In the genomic region with DNA sequence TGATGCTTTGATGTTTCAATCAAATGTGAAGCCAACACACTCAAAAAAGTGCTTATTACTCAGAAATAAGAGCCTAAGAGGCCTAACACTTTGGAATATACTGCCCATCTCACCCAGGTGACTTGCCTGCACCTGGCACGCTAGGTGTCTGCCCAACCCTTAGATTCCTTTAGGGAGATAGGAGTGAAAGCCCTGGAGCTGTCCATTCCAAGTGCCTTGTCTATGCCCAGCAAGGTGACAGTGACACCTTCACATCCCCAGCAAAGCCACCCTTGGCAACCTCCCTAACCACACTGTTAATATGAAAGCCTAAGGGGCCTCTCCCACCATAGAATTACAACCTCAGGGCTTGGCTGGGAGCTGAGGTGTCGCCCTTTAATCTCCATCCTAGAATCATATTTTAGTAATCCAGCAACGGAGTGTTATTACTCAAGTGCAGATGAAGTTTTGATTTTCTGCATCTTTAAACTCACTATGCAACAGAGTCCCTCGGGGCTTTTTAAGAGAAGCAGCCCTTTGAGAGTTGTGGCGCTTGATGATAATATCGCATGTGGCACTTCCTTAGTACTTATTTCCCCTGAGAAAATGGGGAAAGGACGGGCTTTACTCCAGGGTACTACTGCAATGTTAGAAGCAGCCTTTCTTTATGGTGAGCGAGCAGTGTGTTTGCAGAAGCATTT, we compare ENCODE assay signal across 17 cellular contexts. TPM values are rescaled to one million over a fixed set of nuclear protein-coding genes. Genes with fewer than 3 reads are reported as not detected.
DNase-seq lines count a peak whose midpoint lies in the region; ATAC-seq and TF ChIP-seq lines count a peak whose summit lies in the region.
"Had no signal": no experiment of that assay in that cellular context is flagged by ENCODE, and none has a peak within 500 bp of the region (broad histone marks: within the 10 kb centered on the region; RNA-seq: fewer than 3 reads in every experiment).

No MANE protein-coding gene starts in this region.

- H3K27me3 ChIP-seq in hepatocyte, result no peaks in the 10 kb centered on the region

- TF ChIP-seq CTCF in chondrocyte (IDR thresholded peaks at IDR 0.05) (no peak), hepatocyte (IDR thresholded peaks at IDR 0.05; ENCODE audit: poor library complexity) (no peak)

- H3K27me3 Mint-ChIP-seq in activated CD4-positive, alpha-beta T cell treated with anti-CD3 and anti-CD28 coated beads, Interleukin-2, amount 10 ng/mL, durations not matched to agents 24 days and 14 days, result no peaks in the 10 kb centered on the region
- no peaks in the 10 kb centered on the region for H3K27me3 Mint-ChIP-seq in chondrocyte (ENCODE audit: low read depth)
- H3K27me3 Mint-ChIP-seq in stimulated activated naive CD8-positive, alpha-beta T cell treated with anti-CD3 and anti-CD28 coated beads, Interleukin-15, amount 100 ng/mL, for 72 hours, result no peaks in the 10 kb centered on the region
- H3K27me3 Mint-ChIP-seq: CD4-positive, alpha-beta memory T cell had no signal

- 66% methylated on average over 8 of the region's 8 CpGs for WGBS in hepatocyte (ENCODE audit: low lambda C conversion rate, missing lambda C conversion rate)

- no peaks in the 10 kb centered on the region for H3K9me3 ChIP-seq in hepatocyte (ENCODE audit: low read depth)
- H3K9me3 ChIP-seq: HAP-1 had no signal

- H3K27ac ChIP-seq in hepatocyte, result no peak overlapping the region

- H3K36me3 Mint-ChIP-seq in activated CD4-positive, alpha-beta T cell treated with anti-CD3 and anti-CD28 coated beads, Interleukin-2, amount 10 ng/mL, durations not matched to agents 24 days and 14 days (ENCODE audit: low read depth), result peaks cover 27% of the 10 kb centered on the region
- peaks cover 21% of the 10 kb centered on the region for H3K36me3 Mint-ChIP-seq in chondrocyte (ENCODE audit: low read depth)
- H3K36me3 Mint-ChIP-seq: IgD-negative memory B cell had no signal

- H3K4me1 ChIP-seq in hepatocyte (ENCODE audit: insufficient read depth), result no peaks in the 10 kb centered on the region
- H3K4me1 ChIP-seq: HAP-1 had no signal

- no peaks in the 10 kb centered on the region for H3K9me3 Mint-ChIP-seq in activated CD4-positive, alpha-beta T cell treated with anti-CD3 and anti-CD28 coated beads, Interleukin-2, amount 10 ng/mL, durations not matched to agents 24 days and 14 days
- H3K9me3 Mint-ChIP-seq in chondrocyte (ENCODE audit: low read depth), result peaks cover 2% of the 10 kb centered on the region
- no peaks in the 10 kb centered on the region for H3K9me3 Mint-ChIP-seq in stimulated activated naive CD8-positive, alpha-beta T cell treated with anti-CD3 and anti-CD28 coated beads, Interleukin-15, amount 100 ng/mL, for 72 hours
- H3K9me3 Mint-ChIP-seq: CD4-positive, alpha-beta memory T cell had no signal

- no peaks in the 10 kb centered on the region for H4K20me1 ChIP-seq in hepatocyte (ENCODE audit: insufficient read depth, poor library complexity, severe bottlenecking)

- intact Hi-C loops in activated CD4-positive, alpha-beta T cell treated with anti-CD3 and anti-CD28 coated beads, Interleukin-2, amount 10 ng/mL, durations not matched to agents 24 days and 14 days (cut with micrococcal nuclease), result loop anchor here (2.0 kb wide), 1 partner anchor 24 kb away; the partner anchor contains the start of gene ATP10A

- no peaks in the 10 kb centered on the region for H3K9me2 ChIP-seq in hepatocyte (replicated peaks; ENCODE audit: insufficient read depth)

- H3K4me2 ChIP-seq in hepatocyte, result no peak overlapping the region

- no peak overlapping the region for H3K4me3 Mint-ChIP-seq in activated CD4-positive, alpha-beta T cell treated with anti-CD3 and anti-CD28 coated beads, Interleukin-2, amount 10 ng/mL, durations not matched to agents 24 days and 14 days
- H3K4me3 Mint-ChIP-seq in chondrocyte (ENCODE audit: unreplicated experiment), result no peak overlapping the region
- H3K4me3 Mint-ChIP-seq in stimulated activated naive CD8-positive, alpha-beta T cell treated with anti-CD3 and anti-CD28 coated beads, Interleukin-15, amount 100 ng/mL, for 72 hours, result no peak overlapping the region

- H3K27ac Mint-ChIP-seq in activated CD4-positive, alpha-beta T cell treated with anti-CD3 and anti-CD28 coated beads, Interleukin-2, amount 10 ng/mL, durations not matched to agents 24 days and 14 days, result peak overlapping the region; percentile 1
- H3K27ac Mint-ChIP-seq in chondrocyte (ENCODE audit: unreplicated experiment), result peak overlapping the region; percentile 63
- no peak overlapping the region for H3K27ac Mint-ChIP-seq in stimulated activated naive CD8-positive, alpha-beta T cell treated with anti-CD3 and anti-CD28 coated beads, Interleukin-15, amount 100 ng/mL, for 72 hours
- H3K27ac Mint-ChIP-seq: IgD-negative memory B cell had no signal

- no peaks in the 10 kb centered on the region for H3K79me2 ChIP-seq in hepatocyte

- no peaks in the 10 kb centered on the region for H3K36me3 ChIP-seq in hepatocyte (replicated peaks; ENCODE audit: insufficient read depth, low read depth)
- H3K36me3 ChIP-seq: HAP-1 had no signal

- H3K4me3 ChIP-seq in hepatocyte, result no peak overlapping the region
- H3K4me3 ChIP-seq: HAP-1 had no signal

- H2AFZ ChIP-seq in hepatocyte, result no peak overlapping the region

- H3K4me1 Mint-ChIP-seq in activated CD4-positive, alpha-beta T cell treated with anti-CD3 and anti-CD28 coated beads, Interleukin-2, amount 10 ng/mL, durations not matched to agents 24 days and 14 days, result peaks cover 45% of the 10 kb centered on the region
- H3K4me1 Mint-ChIP-seq in chondrocyte (ENCODE audit: low read depth), result peaks cover 82% of the 10 kb centered on the region
- H3K4me1 Mint-ChIP-seq in stimulated activated naive CD8-positive, alpha-beta T cell treated with anti-CD3 and anti-CD28 coated beads, Interleukin-15, amount 100 ng/mL, for 72 hours, result peaks cover 53% of the 10 kb centered on the region

- ATAC-seq in stimulated activated naive CD8-positive, alpha-beta T cell treated with anti-CD3 and anti-CD28 coated beads, Interleukin-15, amount 100 ng/mL, for 72 hours, result peak; percentile 92
- ATAC-seq in HG02870 (IDR thresholded peaks at IDR 0.05; ENCODE audit: unreplicated experiment), result no peak

- DNase-seq in activated CD4-positive, alpha-beta T cell treated with anti-CD3 and anti-CD28 coated beads, Interleukin-2, amount 10 ng/mL, durations not matched to agents 24 days and 14 days, result no peak
- no peak for DNase-seq in activated CD4-positive, alpha-beta T cell treated with anti-CD3 and anti-CD28 coated beads for 48 hours
- peak; percentile 37 for DNase-seq in stimulated activated CD4-positive, alpha-beta T cell treated with anti-CD3 and anti-CD28 coated beads, Interleukin-1b, Interleukin-23, amount 100 ng/mL, for 48 hours
- no peak for DNase-seq in stimulated activated CD4-positive, alpha-beta T cell treated with anti-CD3 and anti-CD28 coated beads, Interleukin-4, amount 100 ng/mL, for 24 hours
- DNase-seq in chondrocyte (ENCODE audit: low spot score) (no peak), hepatocyte (ENCODE audit: low spot score) (no peak)
- peak in 1 of 2 donors; percentile 24 for DNase-seq in stimulated activated naive CD8-positive, alpha-beta T cell treated with anti-CD3 and anti-CD28 coated beads, Interleukin-15, amount 100 ng/mL, for 72 hours
- DNase-seq: 8988T; CD4-positive, alpha-beta memory T cell; DMS79 treated with DMSO at 0.1 percent for 48 hours; NCI-H1436; NCI-H2081; NCI-H524 had no signal

RNA-seq across cellular contexts. Expression of gene ATP10A, which starts 24.8 kb away (rescaled TPM):
- 42.7 and 48.0 TPM in 2 replicates for total RNA-seq in activated CD4-positive, alpha-beta T cell treated with anti-CD3 and anti-CD28 coated beads, Interleukin-2, amount 10 ng/mL, durations not matched to agents 24 days and 14 days
- total RNA-seq in chondrocyte (160 to 190 TPM (median 163 TPM) in 3 replicates), hepatocyte (0.77 and 1.4 TPM in 2 replicates)
- 0.75 and 0.94 TPM in 2 replicates for polyA plus RNA-seq in hepatocyte
- total RNA-seq: HT-29 had no signal

Comparison
In these comparisons a context has a peak if more than half of its experiments do, and no peak if none do; other contexts are left out.
1. H3K27ac Mint-ChIP-seq: peak in activated CD4-positive, alpha-beta T cell treated with anti-CD3 and anti-CD28 coated beads, Interleukin-2, amount 10 ng/mL, durations not matched to agents 24 days and 14 days (single experiment) and chondrocyte (single experiment); none in stimulated activated naive CD8-positive, alpha-beta T cell treated with anti-CD3 and anti-CD28 coated beads, Interleukin-15, amount 100 ng/mL, for 72 hours (0 of 2).
2. RNA of gene ATP10A, which starts 24.8 kb away (total RNA-seq): 160 to 190 TPM in chondrocyte and 42.7 to 48.0 TPM in activated CD4-positive, alpha-beta T cell treated with anti-CD3 and anti-CD28 coated beads, Interleukin-2, amount 10 ng/mL, durations not matched to agents 24 days and 14 days; 0.77 to 1.4 TPM in hepatocyte; every median in the first group is over 10 times any median in the second.